ENCODE assay signal across 15 cellular contexts in genomic region chr5:9473624-9474023, GRCh38.
"Had no signal": no experiment of that assay in that cellular context is flagged by ENCODE, and none has a peak within 500 bp of the region (broad histone marks: within the 10 kb centered on the region; RNA-seq: fewer than 3 reads in every experiment).

No MANE protein-coding gene starts in this region.

- H3K4me3 ChIP-seq: lung had no signal

- DNase-seq: activated CD4-positive, alpha-beta T cell treated with anti-CD3 and anti-CD28 coated beads for 1 hour; activated gamma-delta T cell treated with Interleukin-2 at 50 U/mL for 16 hours; cerebellar nuclear complex; effector CD8-positive, alpha-beta T cell; hippocampal formation; left colon; occipital lobe; posterior cingulate gyrus; retina; stimulated activated naive B cell treated with anti-CD40 and anti-IgM and Interleukin-4, amounts not matched to agents 10 μg/mL and 1 μg/mL and 100 μg/mL, for 72 hours; WERI-Rb-1 had no signal

- ATAC-seq: activated naive CD4-positive, alpha-beta T cell treated with anti-CD3 and anti-CD28 coated beads, Interleukin-2, amount 50 U/mL, for 72 hours; esophagus mucosa; left colon; natural killer cell treated with Interleukin-12 subunit alpha and Interleukin-12 subunit beta and Interleukin-15 and Interleukin-18, amount 100 ng/mL, for 72 hours; stimulated activated naive B cell treated with anti-CD40 and anti-IgM and Interleukin-4, amounts not matched to agents 10 μg/mL and 1 μg/mL and 100 μg/mL, for 72 hours had no signal

- H3K27ac ChIP-seq: WERI-Rb-1 had no signal

- H3K36me3 ChIP-seq: WERI-Rb-1 had no signal
